Comparison of ENCODE assay signal across 9 cellular contexts in the genomic region with DNA sequence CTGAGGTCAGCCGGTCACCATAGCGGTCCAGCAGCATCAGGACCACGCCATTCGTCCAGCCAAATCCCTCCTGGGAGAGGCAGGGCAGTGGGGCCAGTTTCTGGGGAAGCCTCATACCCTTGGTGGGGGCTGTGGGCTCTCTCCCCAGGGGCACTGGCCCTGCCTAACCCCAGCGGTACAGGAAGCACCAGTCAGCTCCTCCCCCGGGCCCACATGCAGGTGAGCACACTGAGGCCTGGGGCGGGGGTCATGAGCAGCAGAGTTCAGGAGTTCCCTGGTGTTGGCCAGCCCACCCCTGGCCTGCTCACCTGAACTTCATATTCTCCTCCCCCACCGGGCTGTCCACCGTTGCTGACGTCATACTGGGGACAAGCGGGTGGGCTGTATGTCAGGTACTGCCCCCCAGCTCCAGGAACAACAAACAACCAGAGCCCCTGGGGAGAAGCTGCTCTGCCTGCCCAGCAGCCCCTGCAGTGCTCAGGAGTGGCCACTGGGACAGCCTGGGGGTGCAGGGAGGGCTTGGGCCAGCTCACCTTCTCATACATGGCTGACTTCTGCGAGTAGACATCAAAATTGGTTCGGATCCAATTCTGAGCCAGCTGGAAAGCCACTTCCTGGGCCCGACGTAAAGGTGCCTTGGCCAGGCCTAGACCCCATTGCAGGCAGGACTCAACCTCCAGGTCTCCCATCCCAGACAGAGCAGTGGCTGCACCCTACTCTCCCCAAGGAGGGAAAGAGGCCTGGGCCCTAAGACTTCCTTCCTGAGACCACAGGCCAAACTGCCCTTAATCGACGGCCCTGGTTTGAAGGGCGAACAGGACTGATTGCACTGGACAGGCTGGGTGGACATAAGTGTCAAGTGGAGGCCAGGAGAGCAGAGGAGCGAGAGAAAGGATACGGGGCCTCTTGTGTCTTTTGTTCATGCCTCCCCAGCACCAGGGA. TPM values are rescaled to one million over a fixed set of nuclear protein-coding genes. Genes with fewer than 3 reads are reported as not detected.
A peak's percentile ranks its signal among the peaks of the same experiment; 100 is the strongest.
DNase-seq lines count a peak whose midpoint lies in the region; ATAC-seq and TF ChIP-seq lines count a peak whose summit lies in the region.
"Had no signal": no experiment of that assay in that cellular context is flagged by ENCODE, and none has a peak within 500 bp of the region (broad histone marks: within the 10 kb centered on the region; RNA-seq: fewer than 3 reads in every experiment).

No MANE protein-coding gene starts in this region.

- H3K4me3 ChIP-seq in sigmoid colon, result no peak overlapping the region

- ATAC-seq in SK-N-SH treated with all-trans-retinoic acid at 6 μM for 48 hours (peak; percentile 37), GM18498 (IDR thresholded peaks at IDR 0.05; ENCODE audit: unreplicated experiment) (no peak), omental fat pad (ENCODE audit: low FRiP score) (no peak)
- no peak for ATAC-seq in CD4-positive, alpha-beta T cell (ENCODE audit: poor library complexity)

- no peaks in the 10 kb centered on the region for H3K27me3 Mint-ChIP-seq in CD4-positive, alpha-beta T cell
- no peaks in the 10 kb centered on the region for H3K27me3 Mint-ChIP-seq in activated T-cell treated with anti-CD3 and anti-CD28 coated beads, Interleukin-2, amount 50 U/mL, for 24 hours

- H3K9me3 Mint-ChIP-seq in CD4-positive, alpha-beta T cell, result no peaks in the 10 kb centered on the region
- no peaks in the 10 kb centered on the region for H3K9me3 Mint-ChIP-seq in activated T-cell treated with anti-CD3 and anti-CD28 coated beads, Interleukin-2, amount 50 U/mL, for 24 hours
- H3K9me3 Mint-ChIP-seq: activated T-cell treated with anti-CD3 and anti-CD28 coated beads, Interleukin-2, amount 50 U/mL, for 4 hours had no signal

- peaks cover 0 to 42% (median 17%) of the 10 kb centered on the region in 4 donors for H3K36me3 ChIP-seq in sigmoid colon

- WGBS in sigmoid colon, 2 donors, result 53 to 66% methylated on average over 20 of the region's 20 CpGs

- H3K4me1 ChIP-seq in sigmoid colon, result peaks cover 0 to 18% (median 12%) of the 10 kb centered on the region in 4 donors

- intact Hi-C loops in sigmoid colon (cut with DNase I), result loop anchor here (1.0 to 2.0 kb wide), 2 partner anchors 24 to 48 kb away; no protein-coding TSS in a partner anchor
- intact Hi-C loops in CD4-positive, alpha-beta T cell (cut with DNase I, micrococcal nuclease), result loop anchor here (1.0 to 5.0 kb wide), 5 partner anchors 61 to 511 kb away; partner anchors contain the start of gene UPK2 (in 2 of the 2)

- no peak for TF ChIP-seq POLR2A in sigmoid colon (IDR thresholded peaks at IDR 0.05)

- POLR2A ChIA-PET in CD4-positive, alpha-beta T cell (lab: Charles Lee), result interaction anchor here (0.6 kb wide), 1 partner anchor 40 kb away, joined by 3 read pairs; no protein-coding TSS in a partner anchor

- TF ChIP-seq EP300 in sigmoid colon (IDR thresholded peaks at IDR 0.05), result no peak

- H3K9me3 ChIP-seq in sigmoid colon, result no peaks in the 10 kb centered on the region
- no peaks in the 10 kb centered on the region for H3K9me3 ChIP-seq in CD4-positive, alpha-beta T cell (ENCODE audit: control insufficient read depth, low read length)

- no peaks in the 10 kb centered on the region for H3K36me3 Mint-ChIP-seq in CD4-positive, alpha-beta T cell (ENCODE audit: low read depth)
- no peaks in the 10 kb centered on the region for H3K36me3 Mint-ChIP-seq in activated T-cell treated with anti-CD3 and anti-CD28 coated beads, Interleukin-2, amount 50 U/mL, for 24 hours (ENCODE audit: low read depth)

- H3K27ac Mint-ChIP-seq in CD4-positive, alpha-beta T cell, result no peak overlapping the region
- no peak overlapping the region for H3K27ac Mint-ChIP-seq in activated T-cell treated with anti-CD3 and anti-CD28 coated beads, Interleukin-2, amount 50 U/mL, for 24 hours

- H3K27me3 ChIP-seq in sigmoid colon, result no peaks in the 10 kb centered on the region
- no peaks in the 10 kb centered on the region for H3K27me3 ChIP-seq in CD4-positive, alpha-beta T cell (ENCODE audit: control insufficient read depth, insufficient read depth, low read length)

- no peak overlapping the region for H3K4me3 Mint-ChIP-seq in CD4-positive, alpha-beta T cell
- H3K4me3 Mint-ChIP-seq in activated T-cell treated with anti-CD3 and anti-CD28 coated beads, Interleukin-2, amount 50 U/mL, for 24 hours, result no peak overlapping the region
- H3K4me3 Mint-ChIP-seq: activated T-cell treated with anti-CD3 and anti-CD28 coated beads, Interleukin-2, amount 50 U/mL, for 4 hours had no signal

- peak overlapping the region; percentile 30 to 64 (median 54) for H3K27ac ChIP-seq in sigmoid colon
- H3K27ac ChIP-seq in CD4-positive, alpha-beta T cell (ENCODE audit: low read depth, low read length), result no peak overlapping the region

- CTCF ChIA-PET in CD4-positive, alpha-beta T cell (lab: Charles Lee), result interaction anchor here (0.5 to 1.3 kb wide), 13 partner anchors 20 to 277 kb away, joined by 3 to 4 read pairs (median 3); partner anchors contain the start of gene DDX6

- peak; percentile 49 for DNase-seq in GM03348 (ENCODE audit: low spot score)
- peak; percentile 77 for DNase-seq in glomerular visceral epithelial cell (ENCODE audit: extremely low spot score)
- no peak for DNase-seq in sigmoid colon
- DNase-seq in CD4-positive, alpha-beta T cell, result no peak
- no peak for DNase-seq in omental fat pad (ENCODE audit: low spot score)
- no peak for DNase-seq in activated T-cell treated with anti-CD3 and anti-CD28 coated beads, Interleukin-2, amount 50 U/mL, for 24 hours

- H3K4me1 Mint-ChIP-seq in CD4-positive, alpha-beta T cell (ENCODE audit: low read depth), result no peaks in the 10 kb centered on the region
- peaks cover 5% of the 10 kb centered on the region for H3K4me1 Mint-ChIP-seq in activated T-cell treated with anti-CD3 and anti-CD28 coated beads, Interleukin-2, amount 50 U/mL, for 24 hours (ENCODE audit: low read depth)

- TF ChIP-seq CTCF in sigmoid colon (IDR thresholded peaks at IDR 0.05) (no peak), omental fat pad (IDR thresholded peaks at IDR 0.05) (no peak)
- TF ChIP-seq CTCF in CD4-positive, alpha-beta T cell (IDR thresholded peaks at IDR 0.05), result no peak

TF ChIP-seq in SK-N-SH treated with all-trans-retinoic acid at 6 μM for 48 hours, 23 proteins besides CTCF, POLR2A, EP300 and RAD21:
- no peak for TF ChIP-seq ZNF8 (CRISPR knock-in tag; IDR thresholded peaks at IDR 0.05)
- no peak for TF ChIP-seq ISL1 (CRISPR knock-in tag; IDR thresholded peaks at IDR 0.05)
- no peak for TF ChIP-seq SNAI2 (CRISPR knock-in tag; IDR thresholded peaks at IDR 0.05)

RNA-seq across cellular contexts. Expression of gene TREH, which starts 20.8 kb away (rescaled TPM):
- total RNA-seq in sigmoid colon, result not detected
- 1 to 10 TPM in 2 of 3 donors, under 1 TPM in 1; 0.46 to 1.4 (median 1.2) TPM for polyA plus RNA-seq in sigmoid colon
- total RNA-seq in CD4-positive, alpha-beta T cell, result not detected
- total RNA-seq in omental fat pad, result not detected
- total RNA-seq: activated T-cell treated with anti-CD3 and anti-CD28 coated beads, Interleukin-2, amount 50 U/mL, for 4 hours had no signal

RNA-seq across cellular contexts. Expression of gene PHLDB1, which starts 51.2 kb away (rescaled TPM):
- total RNA-seq in sigmoid colon (100 to 1,000 TPM in 2 of 4 donors, 10 to 100 TPM in 2; 51.8 to 126 (median 94.6) TPM), omental fat pad (100 to 1,000 TPM; 163 to 363 (median 245) TPM)
- polyA plus RNA-seq in sigmoid colon, result 10 to 100 TPM; 33.6 to 44.4 (median 34.9) TPM
- 1 to 10 TPM; 1.8 to 2.3 TPM for total RNA-seq in CD4-positive, alpha-beta T cell

Comparison
In these comparisons a context has a peak if more than half of its experiments do, and no peak if none do; other contexts are left out.
1. DNase-seq: peak in GM03348 (single experiment) and glomerular visceral epithelial cell (single experiment); none in sigmoid colon (single experiment), CD4-positive, alpha-beta T cell (0 of 10), omental fat pad (single experiment) and activated T-cell treated with anti-CD3 and anti-CD28 coated beads, Interleukin-2, amount 50 U/mL, for 24 hours (single experiment).
2. RNA of gene PHLDB1, which starts 51.2 kb away (total RNA-seq): 163 to 363 TPM in omental fat pad and 51.8 to 126 TPM in sigmoid colon; 1.8 to 2.3 TPM in CD4-positive, alpha-beta T cell; every median in the first group is over 10 times any median in the second.